8 cellular contexts compared by ENCODE assay signal in the genomic region with DNA sequence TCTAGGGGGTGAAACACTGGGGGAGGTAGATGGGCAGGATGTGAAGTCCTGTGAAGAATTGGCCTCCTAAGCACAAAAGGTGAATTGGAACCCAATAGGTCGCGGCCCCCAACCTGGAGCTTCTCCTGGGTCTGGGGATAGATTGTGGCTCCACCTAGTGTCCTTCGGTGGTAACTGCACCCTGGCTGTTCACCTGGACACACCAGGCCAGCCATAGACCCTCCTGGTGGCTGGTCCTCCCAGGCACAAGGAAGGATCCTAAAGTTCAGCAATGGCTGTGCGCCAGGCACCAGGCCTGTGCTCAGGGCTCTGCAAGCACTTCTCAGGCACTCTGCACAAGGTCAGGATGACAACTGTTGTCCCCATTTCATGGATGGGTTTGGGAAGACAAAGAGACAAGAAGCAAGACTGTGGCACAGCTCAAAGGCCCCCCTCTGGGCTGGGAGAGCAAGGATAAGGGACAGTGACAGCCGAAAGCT. TPM values are rescaled to one million over a fixed set of nuclear protein-coding genes. Genes with fewer than 3 reads are reported as not detected.
DNase-seq lines count a peak whose midpoint lies in the region; ATAC-seq and TF ChIP-seq lines count a peak whose summit lies in the region.

No MANE protein-coding gene starts in this region.

- H3K36me3 Mint-ChIP-seq in Calu3 (ENCODE audit: insufficient read depth, unreplicated experiment) (no peaks in the 10 kb centered on the region), nephron progenitor cell (ENCODE audit: low read depth) (no peaks in the 10 kb centered on the region)

- CTCF ChIA-PET in Calu3 (lab: Charles Lee) = interaction anchor here (1.0 to 2.4 kb wide), 5 partner anchors 15 to 193 kb away, joined by 3 to 9 read pairs (median 4); partner anchors contain the start of gene HES2

- H3K4me3 Mint-ChIP-seq in Calu3 (ENCODE audit: low read depth, unreplicated experiment) (no peak overlapping the region), nephron progenitor cell (no peak overlapping the region)

- H3K4me3 ChIP-seq in NT2/D1 (ENCODE audit: insufficient read length, low read depth) = no peak overlapping the region
- no peak overlapping the region for H3K4me3 ChIP-seq in epithelial cell of proximal tubule (ENCODE audit: low read depth, low read length)

- no peak overlapping the region for H3K9ac ChIP-seq in NT2/D1 (ENCODE audit: insufficient read length, low read depth)

- no peaks in the 10 kb centered on the region for H3K36me3 ChIP-seq in NT2/D1 (ENCODE audit: insufficient read depth, insufficient read length, low read length)

- TF ChIP-seq CTCF in Calu3 (IDR thresholded peaks at IDR 0.05; ENCODE audit: unreplicated experiment) (peak; percentile 86), epithelial cell of proximal tubule (conservative IDR thresholded peaks at IDR 0.05; ENCODE audit: low read depth, low read length) (peak; percentile 81), nephron progenitor cell (IDR thresholded peaks at IDR 0.05) (peak; percentile 96)

- H3K4me1 Mint-ChIP-seq in Calu3 (ENCODE audit: low read depth, unreplicated experiment) (no peaks in the 10 kb centered on the region), nephron progenitor cell (peaks cover 44% of the 10 kb centered on the region)

- no TSS peak for BruUV-seq in Calu3 (replicated peaks; lab: Mats Ljungman, UMichigan)

- H3K9me3 Mint-ChIP-seq in Calu3 (ENCODE audit: low read depth, unreplicated experiment) = no peaks in the 10 kb centered on the region
- H3K9me3 Mint-ChIP-seq in nephron progenitor cell = no peaks in the 10 kb centered on the region

- H3K27ac Mint-ChIP-seq in Calu3 (ENCODE audit: unreplicated experiment) = no peak overlapping the region
- no peak overlapping the region for H3K27ac Mint-ChIP-seq in nephron progenitor cell

- peak; percentile 77 for DNase-seq in Calu3
- peak; percentile 58 for DNase-seq in NT2/D1 (ENCODE audit: low read depth, low spot score)
- DNase-seq in activated T-cell treated with anti-CD3 and anti-CD28 coated beads for 1 hour (ENCODE audit: low read depth) = peak; percentile 52
- peak; percentile 41 for DNase-seq in epithelial cell of proximal tubule (ENCODE audit: low read depth)
- DNase-seq in nephron progenitor cell = peak; percentile 82
- peak; percentile 71 for DNase-seq in superior temporal gyrus (ENCODE audit: extremely low spot score)
- no peak for DNase-seq in DMS114 treated with DMSO at 0.1 percent for 48 hours (lab: John Stamatoyannopoulos, UW; ENCODE audit: unreplicated experiment)

- H3K27me3 Mint-ChIP-seq in Calu3 (ENCODE audit: unreplicated experiment) = peaks cover 43% of the 10 kb centered on the region
- peaks cover 65% of the 10 kb centered on the region for H3K27me3 Mint-ChIP-seq in nephron progenitor cell (ENCODE audit: low read depth, poor library complexity)

- peaks cover 13% of the 10 kb centered on the region for H3K4me1 ChIP-seq in NT2/D1 (ENCODE audit: insufficient read depth, insufficient read length)

- H3K27me3 ChIP-seq in NT2/D1 (ENCODE audit: insufficient read depth, insufficient read length) = peaks cover 9% of the 10 kb centered on the region

- ATAC-seq in HG03135 (IDR thresholded peaks at IDR 0.05; ENCODE audit: unreplicated experiment) = peak; percentile 59

- intact Hi-C loops in Calu3 (cut with micrococcal nuclease; ENCODE audit: unreplicated experiment) = loop anchor here (2.0 to 5.0 kb wide), 2 partner anchors 15 to 191 kb away; no protein-coding TSS in a partner anchor

- no peaks in the 10 kb centered on the region for H3K9me3 ChIP-seq in NT2/D1 (ENCODE audit: insufficient read depth, low read length)

RNA-seq across cellular contexts. Expression of gene ESPN, which starts 13.5 kb away (rescaled TPM):
- total RNA-seq in Calu3 (2022) (2.2 and 3.4 TPM in 2 replicates), epithelial cell of proximal tubule (not detected in 2 replicates)

RNA-seq across cellular contexts. Expression of gene HES2, which starts 18.4 kb away (rescaled TPM):
- total RNA-seq in Calu3 (2022) (not detected in 2 replicates), epithelial cell of proximal tubule (3.0 and 6.2 TPM in 2 replicates)

RNA-seq across cellular contexts. Expression of gene TNFRSF25, which starts 27.9 kb away (rescaled TPM):
- total RNA-seq in Calu3 (2022) = 6.4 and 10.1 TPM in 2 replicates
- 9.6 and 30.4 TPM in 2 replicates for total RNA-seq in epithelial cell of proximal tubule

RNA-seq across cellular contexts. Expression of gene ACOT7, which starts 44.5 kb away (rescaled TPM):
- total RNA-seq in Calu3 (2022) (32.1 and 36.2 TPM in 2 replicates), epithelial cell of proximal tubule (80.3 and 82.0 TPM in 2 replicates)

RNA-seq across cellular contexts. Expression of gene PLEKHG5, which starts 53.4 kb away (rescaled TPM):
- total RNA-seq in Calu3 (2022) (5.1 and 7.8 TPM in 2 replicates), epithelial cell of proximal tubule (17.4 and 23.3 TPM in 2 replicates)
